In the genomic region with DNA sequence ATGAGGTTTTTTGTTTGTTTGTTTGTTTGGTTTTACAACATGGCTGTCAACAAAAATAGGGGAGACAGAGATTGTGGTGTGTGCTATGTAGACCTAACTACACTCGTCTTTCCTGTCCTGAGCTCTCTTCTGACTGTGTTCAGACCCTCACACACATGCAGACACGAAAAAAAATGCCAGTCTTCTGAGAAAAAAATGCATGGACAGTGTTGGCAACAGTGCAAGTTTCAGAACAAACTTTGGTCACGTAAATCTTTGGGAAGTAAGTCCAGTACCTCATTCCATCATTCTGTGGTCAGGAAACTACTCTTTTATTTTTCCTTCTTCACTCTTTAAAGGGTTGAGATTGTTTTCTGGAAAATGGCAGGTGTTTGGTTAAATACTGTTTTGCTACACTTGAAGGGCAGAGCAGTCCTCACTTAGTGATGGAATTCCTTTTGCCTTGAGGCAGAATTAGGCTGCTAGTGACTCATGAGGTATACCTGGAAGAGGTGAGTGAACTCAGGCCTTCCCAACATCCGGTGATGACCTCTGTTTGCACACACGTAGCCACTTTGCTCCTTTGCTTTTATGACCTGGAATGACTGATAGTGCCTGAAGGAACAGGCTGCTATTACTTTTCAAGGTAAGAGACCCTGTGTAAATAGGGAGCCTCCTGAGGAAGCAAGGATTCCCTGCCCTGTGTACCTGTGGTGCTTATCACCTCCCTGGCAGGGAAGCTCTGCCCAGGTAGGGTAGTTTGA, we compare ENCODE assay signal across 2 cellular contexts.
TF ChIP-seq lines count a peak whose summit lies in the region.

No MANE protein-coding gene starts in this region.

TF ChIP-seq in A549, 52 proteins besides CTCF, POLR2A, EP300 and RAD21 (continued from another document):
- TF ChIP-seq TP53 (CRISPR knock-in tag; IDR thresholded peaks at IDR 0.05) (no peak), NFE2L2 (conservative IDR thresholded peaks at IDR 0.05; ENCODE audit: low read length) (no peak)
TF ChIP-seq in A549: peak in this region for 0.

TF ChIP-seq in HEK293, 187 proteins besides CTCF, POLR2A, EP300 and RAD21 (continued from another document):
- TF ChIP-seq, protein P1, sequence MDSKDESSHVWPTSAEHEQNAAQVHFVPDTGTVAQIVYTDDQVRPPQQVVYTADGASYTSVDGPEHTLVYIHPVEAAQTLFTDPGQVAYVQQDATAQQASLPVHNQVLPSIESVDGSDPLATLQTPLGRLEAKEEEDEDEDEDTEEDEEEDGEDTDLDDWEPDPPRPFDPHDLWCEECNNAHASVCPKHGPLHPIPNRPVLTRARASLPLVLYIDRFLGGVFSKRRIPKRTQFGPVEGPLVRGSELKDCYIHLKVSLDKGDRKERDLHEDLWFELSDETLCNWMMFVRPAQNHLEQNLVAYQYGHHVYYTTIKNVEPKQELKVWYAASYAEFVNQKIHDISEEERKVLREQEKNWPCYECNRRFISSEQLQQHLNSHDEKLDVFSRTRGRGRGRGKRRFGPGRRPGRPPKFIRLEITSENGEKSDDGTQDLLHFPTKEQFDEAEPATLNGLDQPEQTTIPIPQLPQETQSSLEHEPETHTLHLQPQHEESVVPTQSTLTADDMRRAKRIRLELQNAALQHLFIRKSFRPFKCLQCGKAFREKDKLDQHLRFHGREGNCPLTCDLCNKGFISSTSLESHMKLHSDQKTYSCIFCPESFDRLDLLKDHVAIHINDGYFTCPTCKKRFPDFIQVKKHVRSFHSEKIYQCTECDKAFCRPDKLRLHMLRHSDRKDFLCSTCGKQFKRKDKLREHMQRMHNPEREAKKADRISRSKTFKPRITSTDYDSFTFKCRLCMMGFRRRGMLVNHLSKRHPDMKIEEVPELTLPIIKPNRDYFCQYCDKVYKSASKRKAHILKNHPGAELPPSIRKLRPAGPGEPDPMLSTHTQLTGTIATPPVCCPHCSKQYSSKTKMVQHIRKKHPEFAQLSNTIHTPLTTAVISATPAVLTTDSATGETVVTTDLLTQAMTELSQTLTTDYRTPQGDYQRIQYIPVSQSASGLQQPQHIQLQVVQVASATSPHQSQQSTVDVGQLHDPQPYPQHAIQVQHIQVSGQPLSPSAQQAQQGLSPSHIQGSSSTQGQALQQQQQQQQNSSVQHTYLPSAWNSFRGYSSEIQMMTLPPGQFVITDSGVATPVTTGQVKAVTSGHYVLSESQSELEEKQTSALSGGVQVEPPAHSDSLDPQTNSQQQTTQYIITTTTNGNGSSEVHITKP (tag by site-specific recombination; IDR thresholded peaks at IDR 0.05), result no peak
- TF ChIP-seq IKZF3 (tag by site-specific recombination; IDR thresholded peaks at IDR 0.05) (0 out of 2 replicates have a peak, but pooled peaks have one; percentile 37), ZNF366 (tag by site-specific recombination; conservative IDR thresholded peaks at IDR 0.05) (peak; percentile 60), ZNF416 (tag by site-specific recombination; IDR thresholded peaks at IDR 0.05) (no peak), KLF16 (tag by site-specific recombination; IDR thresholded peaks at IDR 0.05) (no peak), ZNF660 (tag by site-specific recombination; IDR thresholded peaks at IDR 0.05) (no peak), SP3 (tag by site-specific recombination; IDR thresholded peaks at IDR 0.05) (0 out of 2 replicates have a peak, but pooled peaks have one; percentile 9), ZEB2 (tag by site-specific recombination; IDR thresholded peaks at IDR 0.05) (peak; percentile 39; the same call in 1 of the 2 replicates), ZXDB (tag by site-specific recombination; IDR thresholded peaks at IDR 0.05) (0 out of 2 replicates have a peak, but pooled peaks have one; percentile 32), MYNN (tag by site-specific recombination; IDR thresholded peaks at IDR 0.05; ENCODE audit: borderline replicate concordance) (peak; percentile 95), PRDM1 (tag by site-specific recombination; IDR thresholded peaks at IDR 0.05) (no peak), ZFP37 (tag by site-specific recombination; IDR thresholded peaks at IDR 0.05) (no peak), FEZF1 (tag by site-specific recombination; IDR thresholded peaks at IDR 0.05) (0 out of 2 replicates have a peak, but pooled peaks have one; percentile 22)
- TF ChIP-seq, protein P2, sequence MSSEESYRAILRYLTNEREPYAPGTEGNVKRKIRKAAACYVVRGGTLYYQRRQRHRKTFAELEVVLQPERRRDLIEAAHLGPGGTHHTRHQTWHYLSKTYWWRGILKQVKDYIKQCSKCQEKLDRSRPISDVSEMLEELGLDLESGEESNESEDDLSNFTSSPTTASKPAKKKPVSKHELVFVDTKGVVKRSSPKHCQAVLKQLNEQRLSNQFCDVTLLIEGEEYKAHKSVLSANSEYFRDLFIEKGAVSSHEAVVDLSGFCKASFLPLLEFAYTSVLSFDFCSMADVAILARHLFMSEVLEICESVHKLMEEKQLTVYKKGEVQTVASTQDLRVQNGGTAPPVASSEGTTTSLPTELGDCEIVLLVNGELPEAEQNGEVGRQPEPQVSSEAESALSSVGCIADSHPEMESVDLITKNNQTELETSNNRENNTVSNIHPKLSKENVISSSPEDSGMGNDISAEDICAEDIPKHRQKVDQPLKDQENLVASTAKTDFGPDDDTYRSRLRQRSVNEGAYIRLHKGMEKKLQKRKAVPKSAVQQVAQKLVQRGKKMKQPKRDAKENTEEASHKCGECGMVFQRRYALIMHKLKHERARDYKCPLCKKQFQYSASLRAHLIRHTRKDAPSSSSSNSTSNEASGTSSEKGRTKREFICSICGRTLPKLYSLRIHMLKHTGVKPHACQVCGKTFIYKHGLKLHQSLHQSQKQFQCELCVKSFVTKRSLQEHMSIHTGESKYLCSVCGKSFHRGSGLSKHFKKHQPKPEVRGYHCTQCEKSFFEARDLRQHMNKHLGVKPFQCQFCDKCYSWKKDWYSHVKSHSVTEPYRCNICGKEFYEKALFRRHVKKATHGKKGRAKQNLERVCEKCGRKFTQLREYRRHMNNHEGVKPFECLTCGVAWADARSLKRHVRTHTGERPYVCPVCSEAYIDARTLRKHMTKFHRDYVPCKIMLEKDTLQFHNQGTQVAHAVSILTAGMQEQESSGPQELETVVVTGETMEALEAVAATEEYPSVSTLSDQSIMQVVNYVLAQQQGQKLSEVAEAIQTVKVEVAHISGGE (tag by site-specific recombination; conservative IDR thresholded peaks at IDR 0.05; ENCODE audit: low read depth), result no peak
- TF ChIP-seq, protein P3, sequence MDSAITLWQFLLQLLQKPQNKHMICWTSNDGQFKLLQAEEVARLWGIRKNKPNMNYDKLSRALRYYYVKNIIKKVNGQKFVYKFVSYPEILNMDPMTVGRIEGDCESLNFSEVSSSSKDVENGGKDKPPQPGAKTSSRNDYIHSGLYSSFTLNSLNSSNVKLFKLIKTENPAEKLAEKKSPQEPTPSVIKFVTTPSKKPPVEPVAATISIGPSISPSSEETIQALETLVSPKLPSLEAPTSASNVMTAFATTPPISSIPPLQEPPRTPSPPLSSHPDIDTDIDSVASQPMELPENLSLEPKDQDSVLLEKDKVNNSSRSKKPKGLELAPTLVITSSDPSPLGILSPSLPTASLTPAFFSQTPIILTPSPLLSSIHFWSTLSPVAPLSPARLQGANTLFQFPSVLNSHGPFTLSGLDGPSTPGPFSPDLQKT (IDR thresholded peaks at IDR 0.05; ENCODE audit: borderline replicate concordance, low read depth, low read length), result no peak
- TF ChIP-seq, protein P4, sequence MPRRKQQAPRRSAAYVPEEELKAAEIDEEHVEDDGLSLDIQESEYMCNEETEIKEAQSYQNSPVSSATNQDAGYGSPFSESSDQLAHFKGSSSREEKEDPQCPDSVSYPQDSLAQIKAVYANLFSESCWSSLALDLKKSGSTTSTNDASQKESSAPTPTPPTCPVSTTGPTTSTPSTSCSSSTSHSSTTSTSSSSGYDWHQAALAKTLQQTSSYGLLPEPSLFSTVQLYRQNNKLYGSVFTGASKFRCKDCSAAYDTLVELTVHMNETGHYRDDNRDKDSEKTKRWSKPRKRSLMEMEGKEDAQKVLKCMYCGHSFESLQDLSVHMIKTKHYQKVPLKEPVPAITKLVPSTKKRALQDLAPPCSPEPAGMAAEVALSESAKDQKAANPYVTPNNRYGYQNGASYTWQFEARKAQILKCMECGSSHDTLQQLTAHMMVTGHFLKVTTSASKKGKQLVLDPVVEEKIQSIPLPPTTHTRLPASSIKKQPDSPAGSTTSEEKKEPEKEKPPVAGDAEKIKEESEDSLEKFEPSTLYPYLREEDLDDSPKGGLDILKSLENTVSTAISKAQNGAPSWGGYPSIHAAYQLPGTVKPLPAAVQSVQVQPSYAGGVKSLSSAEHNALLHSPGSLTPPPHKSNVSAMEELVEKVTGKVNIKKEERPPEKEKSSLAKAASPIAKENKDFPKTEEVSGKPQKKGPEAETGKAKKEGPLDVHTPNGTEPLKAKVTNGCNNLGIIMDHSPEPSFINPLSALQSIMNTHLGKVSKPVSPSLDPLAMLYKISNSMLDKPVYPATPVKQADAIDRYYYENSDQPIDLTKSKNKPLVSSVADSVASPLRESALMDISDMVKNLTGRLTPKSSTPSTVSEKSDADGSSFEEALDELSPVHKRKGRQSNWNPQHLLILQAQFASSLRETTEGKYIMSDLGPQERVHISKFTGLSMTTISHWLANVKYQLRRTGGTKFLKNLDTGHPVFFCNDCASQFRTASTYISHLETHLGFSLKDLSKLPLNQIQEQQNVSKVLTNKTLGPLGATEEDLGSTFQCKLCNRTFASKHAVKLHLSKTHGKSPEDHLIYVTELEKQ (tag by site-specific recombination; IDR thresholded peaks at IDR 0.05; ENCODE audit: borderline replicate concordance), result 0 out of 2 replicates have a peak, but pooled peaks have one; percentile 17
